9 cellular contexts compared by ENCODE assay signal in the genomic region with DNA sequence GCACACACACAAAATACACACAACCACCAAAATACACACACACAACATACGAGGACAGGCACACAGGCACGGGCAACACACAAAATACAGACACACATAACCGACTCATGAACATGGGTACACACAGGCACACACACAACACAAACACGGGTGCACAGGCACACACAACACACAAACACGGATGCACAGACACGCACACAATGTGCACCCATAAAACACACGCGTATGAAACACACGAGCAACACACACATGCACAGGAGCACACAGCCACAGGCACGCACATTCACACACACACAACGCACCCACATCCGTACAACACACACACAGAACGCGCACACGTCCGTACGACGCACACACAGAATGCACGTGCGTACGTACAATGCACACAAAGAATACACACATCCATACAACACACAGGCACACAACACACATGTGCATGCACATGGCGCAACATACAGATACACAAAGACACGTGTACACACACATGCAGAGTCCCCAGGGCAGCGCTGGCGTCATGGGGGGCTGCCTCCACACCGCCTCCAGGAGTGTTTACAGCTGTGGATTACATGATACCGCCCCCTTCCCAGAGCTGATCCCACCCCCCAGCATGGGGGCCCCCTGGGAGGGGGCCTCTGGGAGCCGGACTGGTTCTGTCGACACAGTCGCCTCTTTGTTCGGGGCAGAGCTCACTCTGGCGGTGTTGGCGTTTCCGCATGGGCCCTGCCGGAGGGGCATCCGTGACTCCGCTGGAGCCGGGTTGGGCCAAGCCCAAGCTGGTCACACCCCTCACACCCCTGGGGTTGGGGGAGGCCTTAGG. TPM values are rescaled to one million over a fixed set of nuclear protein-coding genes. Genes with fewer than 3 reads are reported as not detected.
DNase-seq lines count a peak whose midpoint lies in the region; ATAC-seq, FAIRE-seq and TF ChIP-seq lines count a peak whose summit lies in the region.
"Had no signal": no experiment of that assay in that cellular context is flagged by ENCODE, and none has a peak within 500 bp of the region (broad histone marks: within the 10 kb centered on the region; RNA-seq: fewer than 3 reads in every experiment).

No MANE protein-coding gene starts in this region.

- DNase-seq in activated naive CD8-positive, alpha-beta T cell treated with anti-CD3 and anti-CD28 coated beads for 36 hours, result no peak
- DNase-seq in GM12878 (ENCODE audit: low read depth, low spot score), result no peak
- no peak for DNase-seq in memory B cell (ENCODE audit: low spot score in 2 of 2)
- DNase-seq in type B pancreatic cell (ENCODE audit: extremely low spot score, unreplicated experiment), result no peak
- DNase-seq in activated CD8-positive, alpha-beta memory T cell treated with anti-CD3 and anti-CD28 coated beads, Interleukin-2, amount 50 U/mL, for 48 hours, result no peak
- no peak for DNase-seq in omental fat pad (ENCODE audit: low spot score)
- no peak for DNase-seq in activated CD4-positive, alpha-beta T cell treated with anti-CD3 and anti-CD28 coated beads, Interleukin-2, amount 50 U/mL, for 4 hours
- DNase-seq: NCI-H1092 treated with DMSO at 0.1 percent for 48 hours had no signal

- CTCF ChIA-PET in GM12878 (lab: Yijun Ruan, JAX), result no interaction called here

- no TSS peak for BruUV-seq in GM12878 (replicated peaks; lab: Mats Ljungman, UMichigan)

- H2AFZ ChIP-seq in GM12878 (ENCODE audit: control insufficient read depth, low read depth, low read length), result no peak overlapping the region

- no peak for TF ChIP-seq EP300 in GM12878 (IDR thresholded peaks at IDR 0.05; ENCODE audit: borderline replicate concordance in 1 of 2, control insufficient read depth in 1 of 2, low read depth in 2 of 2, low read length in 2 of 2)

- no peaks in the 10 kb centered on the region for H3K9me3 Mint-ChIP-seq in activated naive CD8-positive, alpha-beta T cell (ENCODE audit: low read depth)
- H3K9me3 Mint-ChIP-seq in activated naive CD8-positive, alpha-beta T cell treated with anti-CD3 and anti-CD28 coated beads for 36 hours, result no peaks in the 10 kb centered on the region
- H3K9me3 Mint-ChIP-seq in memory B cell (no peaks in the 10 kb centered on the region), type B pancreatic cell (no peaks in the 10 kb centered on the region)

- in situ Hi-C loops in GM12878 (cut with MboI), result no loop called here

- no peak overlapping the region for H3K9ac ChIP-seq in GM12878 (ENCODE audit: control insufficient read depth, insufficient read depth, low read length)

- peak overlapping the region; percentile 58 for H3K4me3 Mint-ChIP-seq in activated naive CD8-positive, alpha-beta T cell
- no peak overlapping the region for H3K4me3 Mint-ChIP-seq in activated naive CD8-positive, alpha-beta T cell treated with anti-CD3 and anti-CD28 coated beads for 36 hours
- H3K4me3 Mint-ChIP-seq in memory B cell, result peak overlapping the region; percentile 1
- peak overlapping the region; percentile 88 for H3K4me3 Mint-ChIP-seq in type B pancreatic cell

- 98% methylated on average over 36 of the region's 38 CpGs for WGBS in GM12878 (ENCODE audit: insufficient coverage, insufficient replicate concordance, low lambda C conversion rate, missing lambda C conversion rate)

- RAD21 ChIA-PET in GM12878 (lab: Charles Lee; ENCODE audit: unreplicated experiment), result no interaction called here

- peaks cover 5% of the 10 kb centered on the region in 2 experiments; a peak in 3 of 4 replicates for H3K36me3 ChIP-seq in GM12878 (ENCODE audit: control insufficient read depth in 2 of 2, insufficient read depth in 2 of 2, low read length in 1 of 2)

- peak; percentile 13; the same call in 1 of the 2 replicates for TF ChIP-seq POLR2A in GM12878 (IDR thresholded peaks at IDR 0.05; ENCODE audit: low read depth, low read length)

- H3K36me3 Mint-ChIP-seq in activated naive CD8-positive, alpha-beta T cell, result peaks cover 5% of the 10 kb centered on the region
- peaks cover 6% of the 10 kb centered on the region for H3K36me3 Mint-ChIP-seq in activated naive CD8-positive, alpha-beta T cell treated with anti-CD3 and anti-CD28 coated beads for 36 hours
- H3K36me3 Mint-ChIP-seq in memory B cell (no peaks in the 10 kb centered on the region), type B pancreatic cell (peaks cover 8% of the 10 kb centered on the region)

- H3K27me3 ChIP-seq in GM12878 (replicated peaks in 1 of 2; ENCODE audit: control insufficient read depth in 2 of 2, insufficient read depth in 2 of 2, low read length in 1 of 2), result no peaks in the 10 kb centered on the region

- H4K20me1 ChIP-seq in GM12878 (ENCODE audit: control insufficient read depth, insufficient read depth), result no peaks in the 10 kb centered on the region

- intact Hi-C loops in GM12878 (cut with micrococcal nuclease; ENCODE audit: unreplicated experiment), result loop anchor here (5.0 kb wide), 1 partner anchor 39 kb away; no protein-coding TSS in a partner anchor

- H3K27ac Mint-ChIP-seq in activated naive CD8-positive, alpha-beta T cell, result peak overlapping the region; percentile 36
- no peak overlapping the region for H3K27ac Mint-ChIP-seq in activated naive CD8-positive, alpha-beta T cell treated with anti-CD3 and anti-CD28 coated beads for 36 hours
- no peak overlapping the region for H3K27ac Mint-ChIP-seq in memory B cell
- H3K27ac Mint-ChIP-seq in type B pancreatic cell, result peak overlapping the region; percentile 84

- H3K79me2 ChIP-seq in GM12878 (ENCODE audit: control insufficient read depth, insufficient read depth, low read length), result peaks cover 53% of the 10 kb centered on the region

- peaks cover 29% of the 10 kb centered on the region for H3K4me1 Mint-ChIP-seq in activated naive CD8-positive, alpha-beta T cell (ENCODE audit: low read depth)
- H3K4me1 Mint-ChIP-seq in activated naive CD8-positive, alpha-beta T cell treated with anti-CD3 and anti-CD28 coated beads for 36 hours, result peaks cover 26% of the 10 kb centered on the region
- H3K4me1 Mint-ChIP-seq in memory B cell (peaks cover 14% of the 10 kb centered on the region), type B pancreatic cell (ENCODE audit: unreplicated experiment) (peaks cover 29% of the 10 kb centered on the region)

- H3K4me2 ChIP-seq in GM12878 (ENCODE audit: control insufficient read depth, insufficient read depth), result peak overlapping the region; percentile 50

- no peaks in the 10 kb centered on the region for H3K27me3 Mint-ChIP-seq in activated naive CD8-positive, alpha-beta T cell
- H3K27me3 Mint-ChIP-seq in activated naive CD8-positive, alpha-beta T cell treated with anti-CD3 and anti-CD28 coated beads for 36 hours, result no peaks in the 10 kb centered on the region
- H3K27me3 Mint-ChIP-seq in memory B cell (no peaks in the 10 kb centered on the region), type B pancreatic cell (no peaks in the 10 kb centered on the region)

- H3K4me3 ChIP-seq in GM12878, result peak overlapping the region; percentile 95; the same call in 1 of the 2 replicates

- FAIRE-seq in GM12878 (lab: Jason Lieb, UNC), result no peak

- SMC1A ChIA-PET in GM12878 (lab: Charles Lee; ENCODE audit: uncharacterized antibody, unreplicated experiment), result no interaction called here

- no peak for ATAC-seq in GM12878
- ATAC-seq in memory B cell (ENCODE audit: low read depth), result no peak
- no peak for ATAC-seq in omental fat pad (ENCODE audit: low FRiP score)

- TF ChIP-seq CTCF in GM12878 (IDR thresholded peaks at IDR 0.05 in 2 of 3, conservative IDR thresholded peaks at IDR 0.05 in 1 of 3; ENCODE audit: control insufficient read depth in 2 of 3, extremely low read depth in 1 of 3, insufficient read depth in 1 of 3, low read depth in 3 of 3, low read length in 3 of 3) (no peak), type B pancreatic cell (conservative IDR thresholded peaks at IDR 0.05) (no peak), omental fat pad (IDR thresholded peaks at IDR 0.05) (no peak)

- peaks cover 16% of the 10 kb centered on the region for H3K4me1 ChIP-seq in GM12878 (ENCODE audit: control insufficient read depth, insufficient read depth, low read length)

- H3K27ac ChIP-seq in GM12878 (ENCODE audit: control insufficient read depth, insufficient read depth), result no peak overlapping the region

- POLR2A ChIA-PET in GM12878 (lab: Charles Lee), result no interaction called here

- peaks cover 1% of the 10 kb centered on the region; the same call in 1 of the 3 replicates for H3K9me3 ChIP-seq in GM12878 (replicated peaks; ENCODE audit: control insufficient read depth, insufficient read depth, low read length)

- TF ChIP-seq RAD21 in GM12878 (IDR thresholded peaks at IDR 0.05; ENCODE audit: insufficient read depth, low read depth, low read length), result no peak

RNA-seq across cellular contexts. Expression of a gene that starts 2.9 kb away (rescaled TPM):
- total RNA-seq in activated naive CD8-positive, alpha-beta T cell treated with anti-CD3 and anti-CD28 coated beads for 36 hours, result 10 to 100 TPM; 50.5 to 51.6 TPM
- total RNA-seq in GM12878 (2013; cell fraction: nucleolus; rRNA removed), result 26.2 and 31.8 TPM in 2 replicates
- total RNA-seq in GM12878 (2014; rRNA removed) (13.8 and 15.8 TPM in 2 replicates), GM12878 (2014; rRNA removed; fragmentation: Illumina TruSeq; extraction: Trizol) (4.8 and 5.6 TPM in 2 replicates), GM12878 (2021) (38.5 and 44.6 TPM in 2 replicates), type B pancreatic cell (ENCODE audit: low replicate concordance) (45.5 and 60.7 TPM in 2 replicates), omental fat pad (100 to 1,000 TPM in 1 of 4 donors, 10 to 100 TPM in 3; 33.1 to 208 (median 61.9) TPM)
- 3.3 TPM for polyA plus RNA-seq in GM12878 (2011; ENCODE audit: low read depth)
- polyA plus RNA-seq in GM12878 (2011; rRNA removed) (2.7 and 7.2 TPM in 2 replicates), GM12878 (2014; fragmentation: Illumina TruSeq; extraction: Trizol) (2.2 and 5.0 TPM in 2 replicates), GM12878 (2014; fragmentation: Nextera tagmentation; extraction: Ambion mirVana) (under 1 TPM; 0.08 to 0.15 TPM), GM12878 (2014; rRNA removed) (21.8 and 26.0 TPM in 2 replicates), GM12878 (2016; fragmentation: Nextera tagmentation; extraction: Ambion mirVana) (1 to 10 TPM; 4.2 to 5.9 TPM)
- 9.3 and 12.8 TPM in 2 replicates for polyA plus RNA-seq in GM12878 (2011; cell fraction: cytosol; rRNA removed)
- 64.7 and 83.4 TPM in 2 replicates for polyA plus RNA-seq in GM12878 (2011; cell fraction: nucleus; rRNA removed)
- polyA plus RNA-seq in GM12878 (2012), result 12.3 and 13.5 TPM in 2 replicates
- 10.8 and 18.6 TPM in 2 replicates for polyA minus RNA-seq in GM12878 (2011; rRNA and poly(A)+ RNA removed)
- 17.7 and 21.2 TPM in 2 replicates for polyA minus RNA-seq in GM12878 (2011; cell fraction: cytosol; rRNA and poly(A)+ RNA removed)
- polyA minus RNA-seq in GM12878 (2011; cell fraction: nucleus; rRNA and poly(A)+ RNA removed), result 15.5 and 27.3 TPM in 2 replicates

RNA-seq across cellular contexts. Expression of a gene that starts 34.4 kb away (rescaled TPM):
- 10 to 100 TPM; 54.7 to 55.8 TPM for total RNA-seq in activated naive CD8-positive, alpha-beta T cell treated with anti-CD3 and anti-CD28 coated beads for 36 hours
- total RNA-seq in GM12878 (2013; cell fraction: nucleolus; rRNA removed), result 65.3 and 74.4 TPM in 2 replicates
- total RNA-seq in GM12878 (2014; rRNA removed) (62.0 and 65.7 TPM in 2 replicates), GM12878 (2014; rRNA removed; fragmentation: Illumina TruSeq; extraction: Trizol) (30.7 and 34.3 TPM in 2 replicates), GM12878 (2021) (64.6 and 71.0 TPM in 2 replicates), type B pancreatic cell (ENCODE audit: low replicate concordance) (59.9 and 64.8 TPM in 2 replicates), omental fat pad (10 to 100 TPM; 38.0 to 48.4 (median 44.2) TPM)
- polyA plus RNA-seq in GM12878 (2011; ENCODE audit: low read depth), result 10.6 TPM
- polyA plus RNA-seq in GM12878 (2011; rRNA removed) (30.2 and 31.3 TPM in 2 replicates), GM12878 (2014; fragmentation: Illumina TruSeq; extraction: Trizol) (8.5 and 16.3 TPM in 2 replicates), GM12878 (2014; fragmentation: Nextera tagmentation; extraction: Ambion mirVana) (under 1 TPM; 0.33 to 0.74 TPM), GM12878 (2014; rRNA removed) (57.0 and 69.5 TPM in 2 replicates), GM12878 (2016; fragmentation: Nextera tagmentation; extraction: Ambion mirVana) (1 to 10 TPM; 4.9 to 5.4 TPM)
- polyA plus RNA-seq in GM12878 (2011; cell fraction: cytosol; rRNA removed), result 35.3 and 63.5 TPM in 2 replicates
- polyA plus RNA-seq in GM12878 (2011; cell fraction: nucleus; rRNA removed), result 132 and 164 TPM in 2 replicates
- 35.5 and 36.4 TPM in 2 replicates for polyA plus RNA-seq in GM12878 (2012)
- polyA minus RNA-seq in GM12878 (2011; rRNA and poly(A)+ RNA removed), result 31.5 and 37.9 TPM in 2 replicates
- polyA minus RNA-seq in GM12878 (2011; cell fraction: cytosol; rRNA and poly(A)+ RNA removed), result 19.5 and 22.7 TPM in 2 replicates
- polyA minus RNA-seq in GM12878 (2011; cell fraction: nucleus; rRNA and poly(A)+ RNA removed), result 19.9 and 33.8 TPM in 2 replicates

Comparison
In these comparisons a context has a peak if more than half of its experiments do, and no peak if none do; other contexts are left out.
1. H3K27ac Mint-ChIP-seq: peak in activated naive CD8-positive, alpha-beta T cell (single experiment) and type B pancreatic cell (single experiment); none in activated naive CD8-positive, alpha-beta T cell treated with anti-CD3 and anti-CD28 coated beads for 36 hours (single experiment) and memory B cell (single experiment).